ENCODE assay signal across 8 cellular contexts in genomic region chr20:11891081-11891826, GRCh38. TPM values are rescaled to one million over a fixed set of nuclear protein-coding genes. Genes with fewer than 3 reads are reported as not detected.
A peak's percentile ranks its signal among the peaks of the same experiment; 100 is the strongest.
DNase-seq lines count a peak whose midpoint lies in the region; ATAC-seq and TF ChIP-seq lines count a peak whose summit lies in the region.

No MANE protein-coding gene starts in this region.

- H2BK12ac ChIP-seq in H9 (ENCODE audit: insufficient read length, low read depth, low read length): no peak overlapping the region

- peak overlapping the region; percentile 95 to 98 (median 96); a peak in 6 of 7 replicates for H3K27ac Mint-ChIP-seq in H9
- H3K27ac Mint-ChIP-seq in naive thymus-derived CD4-positive, alpha-beta T cell: peak overlapping the region in 7 of 9 donors; percentile 11 to 88 (median 41)
- no peak overlapping the region for H3K27ac Mint-ChIP-seq in effector memory CD8-positive, alpha-beta T cell

- DNase-seq in G401 (ENCODE audit: low spot score) (peak; percentile 55), H9 (peak; percentile 50), MV-4-11 (lab: John Stamatoyannopoulos, UW) (peak; percentile 34), fibroblast of villous mesenchyme (ENCODE audit: low read depth) (peak; percentile 53), aorta (peak; percentile 64 to 86)
- DNase-seq in activated CD8-positive, alpha-beta memory T cell treated with anti-CD3 and anti-CD28 coated beads for 24 hours: peak; percentile 56
- DNase-seq in naive thymus-derived CD4-positive, alpha-beta T cell: peak in 6 of 9 donors; percentile 5 to 58 (median 14)
- no peak for DNase-seq in effector memory CD8-positive, alpha-beta T cell

- H3K27me3 ChIP-seq in H9 (ENCODE audit: insufficient read depth, low read length): no peaks in the 10 kb centered on the region
- no peaks in the 10 kb centered on the region for H3K27me3 ChIP-seq in naive thymus-derived CD4-positive, alpha-beta T cell (ENCODE audit: control insufficient read depth in 2 of 2, insufficient read depth in 2 of 2, low read length in 2 of 2)
- H3K27me3 ChIP-seq in aorta (ENCODE audit: control insufficient read depth in 1 of 2, insufficient read depth in 2 of 2, low read length in 1 of 2): no peaks in the 10 kb centered on the region

- no peak for TF ChIP-seq CTCF in H9 (conservative IDR thresholded peaks at IDR 0.05)
- TF ChIP-seq CTCF in fibroblast of villous mesenchyme (IDR thresholded peaks at IDR 0.05; ENCODE audit: insufficient read depth, low read depth, low read length): no peak

- H4K8ac ChIP-seq in H9 (replicated peaks; ENCODE audit: insufficient read length, low read depth, low read length): no peak overlapping the region

- H3K9me3 ChIP-seq in H9 (ENCODE audit: control insufficient read depth, low read depth, low read length) (no peaks in the 10 kb centered on the region), aorta (ENCODE audit: control insufficient read depth, low read length) (no peaks in the 10 kb centered on the region)
- H3K9me3 ChIP-seq in naive thymus-derived CD4-positive, alpha-beta T cell (ENCODE audit: control insufficient read depth in 2 of 3, low read length in 3 of 3): no peaks in the 10 kb centered on the region

- no peak overlapping the region for H3K56ac ChIP-seq in H9 (ENCODE audit: insufficient read length, low read depth, low read length)

- no peak overlapping the region for H3K23ac ChIP-seq in H9 (ENCODE audit: insufficient read length, low read depth, low read length)

- H3K27me3 Mint-ChIP-seq in H9 (ENCODE audit: low read depth): peaks cover 15% of the 10 kb centered on the region
- H3K27me3 Mint-ChIP-seq in naive thymus-derived CD4-positive, alpha-beta T cell: peaks cover 0 to 30% (median 21%) of the 10 kb centered on the region in 5 donors
- H3K27me3 Mint-ChIP-seq in effector memory CD8-positive, alpha-beta T cell: peaks cover 16 to 21% of the 10 kb centered on the region in 2 donors

- peak; percentile 33 for ATAC-seq in naive thymus-derived CD4-positive, alpha-beta T cell
- peak; percentile 75 for ATAC-seq in aorta (ENCODE audit: low FRiP score)
- ATAC-seq in effector memory CD8-positive, alpha-beta T cell (replicated peaks): no peak

- POLR2A ChIA-PET in naive thymus-derived CD4-positive, alpha-beta T cell (lab: Charles Lee): interaction anchor here (0.7 kb wide), 1 partner anchor 1251 kb away, joined by 3 read pairs; no protein-coding TSS in a partner anchor

- H3K27ac ChIP-seq in H9 (ENCODE audit: insufficient read length, low read depth, low read length): no peak overlapping the region
- peak overlapping the region; percentile 42 for H3K27ac ChIP-seq in naive thymus-derived CD4-positive, alpha-beta T cell (ENCODE audit: low read depth, low read length)
- H3K27ac ChIP-seq in aorta (ENCODE audit: low read depth in 1 of 2, low read length in 2 of 2): peak overlapping the region; percentile 43 to 84

- H3K18ac ChIP-seq in H9 (ENCODE audit: insufficient read length, low read depth, low read length): no peak overlapping the region

- intact Hi-C loops in naive thymus-derived CD4-positive, alpha-beta T cell (cut with micrococcal nuclease): loop anchor here (5.0 to 10.0 kb wide), 6 partner anchors 1116 to 1894 kb away; partner anchors contain the start of genes ESF1 (in 1 of the 2), JAG1 (in 1 of the 2), MKKS (in 1 of the 2) and NDUFAF5 (in 1 of the 2)
- intact Hi-C loops in aorta (cut with DNase I): no loop called here

- no peak overlapping the region for H2BK15ac ChIP-seq in H9 (ENCODE audit: low read depth, low read length)

- H2AK5ac ChIP-seq in H9 (ENCODE audit: insufficient read length, low read length): no peak overlapping the region

- H3K4me3 Mint-ChIP-seq in H9: peak overlapping the region; percentile 88 to 92
- H3K4me3 Mint-ChIP-seq in naive thymus-derived CD4-positive, alpha-beta T cell: peak overlapping the region; percentile 73 to 90 (median 86)
- H3K4me3 Mint-ChIP-seq in effector memory CD8-positive, alpha-beta T cell: no peak overlapping the region

- no peaks in the 10 kb centered on the region for H4K20me1 ChIP-seq in H9 (ENCODE audit: control insufficient read depth, insufficient read depth, insufficient read length)

- H3K79me1 ChIP-seq in H9 (ENCODE audit: insufficient read depth, low read depth, low read length, poor library complexity, severe bottlenecking): no peaks in the 10 kb centered on the region

- H3K14ac ChIP-seq in H9 (ENCODE audit: insufficient read depth, low read length): peak overlapping the region; percentile 46; the same call in 1 of the 2 replicates

- in situ Hi-C loops in G401 (cut with HindIII; ENCODE audit: low sequenced_read_pairs): no loop called here

- H3K4me1 ChIP-seq in H9 (ENCODE audit: insufficient read depth, low read length) (no peaks in the 10 kb centered on the region; the same call in 1 of the 2 replicates), aorta (ENCODE audit: control insufficient read depth in 1 of 2, insufficient read depth in 2 of 2, low read length in 2 of 2) (peaks cover 0 to 4% of the 10 kb centered on the region in 2 donors)
- H3K4me1 ChIP-seq in naive thymus-derived CD4-positive, alpha-beta T cell (ENCODE audit: control insufficient read depth in 2 of 2, insufficient read depth in 2 of 2, low read length in 2 of 2): no peaks in the 10 kb centered on the region

- peaks cover 9% of the 10 kb centered on the region for H3K23me2 ChIP-seq in H9 (ENCODE audit: insufficient read length, low read depth, low read length, poor library complexity, severe bottlenecking)

- H2AFZ ChIP-seq in H9 (ENCODE audit: low read length): no peak overlapping the region

- H2BK5ac ChIP-seq in H9 (ENCODE audit: insufficient read length, low read length): no peak overlapping the region

- H2BK20ac ChIP-seq in H9 (ENCODE audit: low read depth, low read length, poor library complexity, severe bottlenecking): no peak overlapping the region

- H3K4me3 ChIP-seq in fibroblast of villous mesenchyme (ENCODE audit: low read depth, low read length) (peak overlapping the region; percentile 62), aorta (ENCODE audit: low read length in 2 of 2) (peak overlapping the region; percentile 62 to 89)
- H3K4me3 ChIP-seq in naive thymus-derived CD4-positive, alpha-beta T cell (ENCODE audit: low read length): peak overlapping the region; percentile 52

- H3K4me2 ChIP-seq in H9 (ENCODE audit: insufficient read depth, insufficient read length, low read length): peak overlapping the region; percentile 69

- no CpG with 5 or more reads among the region's 73 CpGs for WGBS in H9 (ENCODE audit: extremely low coverage, insufficient read length, low lambda C conversion rate)
- 1% methylated on average over 53 to 73 of the region's 73 CpGs for WGBS in aorta, 2 donors

- H3K36me3 ChIP-seq in naive thymus-derived CD4-positive, alpha-beta T cell (ENCODE audit: control insufficient read depth in 2 of 3, insufficient read depth in 3 of 3, low read length in 3 of 3): no peaks in the 10 kb centered on the region
- H3K36me3 ChIP-seq in aorta (ENCODE audit: control insufficient read depth in 1 of 2, insufficient read depth in 2 of 2, low read length in 1 of 2): no peaks in the 10 kb centered on the region

- peak overlapping the region; percentile 5 for H3K9ac ChIP-seq in H9 (ENCODE audit: extremely low read depth, insufficient read length, low read length)

- peaks cover 14% of the 10 kb centered on the region; the same call in 1 of the 2 replicates for H3K79me2 ChIP-seq in H9 (ENCODE audit: insufficient read depth, low read length)

- H3T11ph ChIP-seq in H9 (ENCODE audit: low read length): no peak overlapping the region

- H3K4me1 Mint-ChIP-seq in H9: peaks cover 37 to 40% of the 10 kb centered on the region in 2 experiments
- H3K4me1 Mint-ChIP-seq in naive thymus-derived CD4-positive, alpha-beta T cell: peaks cover 0 to 29% (median 21%) of the 10 kb centered on the region in 7 donors
- no peaks in the 10 kb centered on the region for H3K4me1 Mint-ChIP-seq in effector memory CD8-positive, alpha-beta T cell (ENCODE audit: low read depth in 2 of 2)

- peaks cover 0 to 4% (median 0%) of the 10 kb centered on the region in 3 experiments; a peak in 2 of 7 replicates for H3K36me3 Mint-ChIP-seq in H9 (ENCODE audit: insufficient read depth in 1 of 3, low read depth in 3 of 3)
- H3K36me3 Mint-ChIP-seq in naive thymus-derived CD4-positive, alpha-beta T cell: no peaks in the 10 kb centered on the region
- no peaks in the 10 kb centered on the region for H3K36me3 Mint-ChIP-seq in effector memory CD8-positive, alpha-beta T cell (ENCODE audit: insufficient read depth)

- H3K4ac ChIP-seq in H9 (ENCODE audit: low read depth, low read length): no peak overlapping the region

- CTCF ChIA-PET in naive thymus-derived CD4-positive, alpha-beta T cell (lab: Charles Lee): interaction anchor here (0.8 kb wide), 1 partner anchor 67 kb away, joined by 5 read pairs; no protein-coding TSS in a partner anchor

- H2BK120ac ChIP-seq in H9 (ENCODE audit: low read depth, low read length, poor library complexity, severe bottlenecking): no peak overlapping the region

- no peaks in the 10 kb centered on the region for H3K9me3 Mint-ChIP-seq in H9
- peaks cover 0 to 2% (median 0%) of the 10 kb centered on the region in 11 donors for H3K9me3 Mint-ChIP-seq in naive thymus-derived CD4-positive, alpha-beta T cell
- H3K9me3 Mint-ChIP-seq in effector memory CD8-positive, alpha-beta T cell: peaks cover 0 to 8% of the 10 kb centered on the region in 2 donors

- no peak overlapping the region for H4K5ac ChIP-seq in H9 (ENCODE audit: insufficient read length, low read depth, low read length)

- H4K91ac ChIP-seq in H9 (ENCODE audit: insufficient read length, low read depth, low read length): no peak overlapping the region

RNA-seq across cellular contexts. Expression of gene BTBD3, which starts 26.4 kb away (rescaled TPM):
- total RNA-seq in G401 (2014; rRNA removed; shearing (Covaris generic)): 31.6 and 38.2 TPM in 2 replicates
- total RNA-seq in H9 (2021) (61.6 and 62.1 TPM in 2 replicates), fibroblast of villous mesenchyme (25.1 and 74.3 TPM in 2 replicates), aorta (10 to 100 TPM; 25.0 to 25.6 TPM)
- total RNA-seq in naive thymus-derived CD4-positive, alpha-beta T cell: 1 to 10 TPM; 1.6 to 6.1 (median 3.0) TPM
- 1 to 10 TPM; 1.8 to 2.0 TPM for polyA plus RNA-seq in naive thymus-derived CD4-positive, alpha-beta T cell
- 1 to 10 TPM; 5.1 to 9.5 TPM for polyA plus RNA-seq in aorta

Comparison
In these comparisons a context has a peak if more than half of its experiments do, and no peak if none do; other contexts are left out.
1. DNase-seq: peak in G401 (single experiment), H9 (single experiment), MV-4-11 (single experiment), activated CD8-positive, alpha-beta memory T cell treated with anti-CD3 and anti-CD28 coated beads for 24 hours (single experiment), fibroblast of villous mesenchyme (single experiment), naive thymus-derived CD4-positive, alpha-beta T cell (6 of 9) and aorta (2 of 2); none in effector memory CD8-positive, alpha-beta T cell (0 of 3).
2. H3K27ac Mint-ChIP-seq: peak in H9 (3 of 3) and naive thymus-derived CD4-positive, alpha-beta T cell (7 of 9); none in effector memory CD8-positive, alpha-beta T cell (0 of 2).
3. H3K4me3 Mint-ChIP-seq: peak in H9 (2 of 2) and naive thymus-derived CD4-positive, alpha-beta T cell (10 of 10); none in effector memory CD8-positive, alpha-beta T cell (0 of 2).
4. intact Hi-C loops: an anchor here in naive thymus-derived CD4-positive, alpha-beta T cell (5.0 to 10.0 kb wide); none called in aorta.
5. Peak in every context shown above with its lines, with median percentiles within 50 percentile points of each other: H3K4me3 ChIP-seq.